In the genomic region with DNA sequence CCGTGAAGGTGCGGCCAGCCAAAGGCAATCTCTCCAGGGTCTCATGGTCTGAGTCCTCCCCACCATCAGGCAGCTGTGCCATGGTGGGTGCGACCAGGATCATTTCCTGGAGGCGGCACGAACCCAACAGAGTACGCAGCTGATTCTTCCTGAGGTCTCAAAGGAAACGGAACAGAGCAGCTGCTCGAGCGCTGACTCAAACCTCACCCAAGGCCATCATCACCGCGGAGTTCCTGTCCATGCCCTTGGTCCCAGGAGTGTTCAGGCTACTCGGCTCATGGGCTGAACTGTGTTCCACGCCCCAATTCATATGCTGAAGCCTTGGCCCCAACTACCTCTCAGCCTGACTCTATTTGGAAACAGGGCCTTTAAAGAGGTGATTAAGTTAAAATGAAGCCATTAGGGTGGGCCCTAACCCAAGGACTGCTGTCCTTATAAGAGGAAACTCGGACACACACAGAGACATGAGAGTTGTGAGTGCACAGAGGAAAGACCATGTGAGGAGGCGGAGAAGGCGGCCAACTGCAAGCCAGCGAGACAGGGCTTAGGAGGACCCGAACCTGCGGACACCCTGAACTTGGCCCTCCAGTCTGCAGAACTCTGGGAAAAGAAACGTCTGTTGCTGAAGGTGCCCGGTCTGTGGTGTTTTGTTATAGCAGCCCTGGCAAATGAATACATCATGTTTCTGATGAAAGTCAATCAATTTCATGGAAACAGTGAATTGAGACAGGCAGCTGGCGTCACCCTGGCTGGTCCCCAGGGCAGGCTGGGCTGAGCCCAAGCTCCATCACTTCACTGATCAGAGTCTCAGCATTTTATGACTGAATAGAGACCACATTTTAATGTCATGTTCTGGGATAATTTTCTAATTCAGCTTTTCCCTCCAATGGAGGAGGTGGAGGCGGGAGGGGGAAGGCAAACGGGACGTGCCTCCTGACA, we compare ENCODE assay signal across 1 cellular context.
TF ChIP-seq lines count a peak whose summit lies in the region.

No MANE protein-coding gene starts in this region.

TF ChIP-seq in HepG2, 621 proteins besides CTCF, POLR2A, EP300 and RAD21 (continued from another document and continues in another):
- no peak for TF ChIP-seq MNT (IDR thresholded peaks at IDR 0.05)
- TF ChIP-seq ZBTB7B (CRISPR knock-in tag; IDR thresholded peaks at IDR 0.05) = peak; percentile 33; the same call in 1 of the 2 replicates
- no peak for TF ChIP-seq ARID2 (CRISPR knock-in tag; IDR thresholded peaks at IDR 0.05; ENCODE audit: borderline replicate concordance)
- peak; percentile 64; the same call in 1 of the 2 replicates for TF ChIP-seq FOXO1 (CRISPR knock-in tag; IDR thresholded peaks at IDR 0.05)
- peak; percentile 28 for TF ChIP-seq PHF5A (CRISPR knock-in tag; IDR thresholded peaks at IDR 0.05; ENCODE audit: low read depth, unreplicated experiment)
- TF ChIP-seq, protein P1, sequence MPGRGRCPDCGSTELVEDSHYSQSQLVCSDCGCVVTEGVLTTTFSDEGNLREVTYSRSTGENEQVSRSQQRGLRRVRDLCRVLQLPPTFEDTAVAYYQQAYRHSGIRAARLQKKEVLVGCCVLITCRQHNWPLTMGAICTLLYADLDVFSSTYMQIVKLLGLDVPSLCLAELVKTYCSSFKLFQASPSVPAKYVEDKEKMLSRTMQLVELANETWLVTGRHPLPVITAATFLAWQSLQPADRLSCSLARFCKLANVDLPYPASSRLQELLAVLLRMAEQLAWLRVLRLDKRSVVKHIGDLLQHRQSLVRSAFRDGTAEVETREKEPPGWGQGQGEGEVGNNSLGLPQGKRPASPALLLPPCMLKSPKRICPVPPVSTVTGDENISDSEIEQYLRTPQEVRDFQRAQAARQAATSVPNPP (CRISPR knock-in tag; IDR thresholded peaks at IDR 0.05) = no peak
- no peak for TF ChIP-seq ZNF713 (CRISPR knock-in tag; IDR thresholded peaks at IDR 0.05)
- TF ChIP-seq TP53 (CRISPR knock-in tag; conservative IDR thresholded peaks at IDR 0.05) = no peak
- TF ChIP-seq NRL (CRISPR knock-in tag; IDR thresholded peaks at IDR 0.05; ENCODE audit: borderline replicate concordance) = no peak
- 0 out of 2 replicates have a peak, but pooled peaks have one; percentile 44 for TF ChIP-seq MZF1 (CRISPR knock-in tag; IDR thresholded peaks at IDR 0.05; ENCODE audit: borderline replicate concordance)
- TF ChIP-seq, protein P2, sequence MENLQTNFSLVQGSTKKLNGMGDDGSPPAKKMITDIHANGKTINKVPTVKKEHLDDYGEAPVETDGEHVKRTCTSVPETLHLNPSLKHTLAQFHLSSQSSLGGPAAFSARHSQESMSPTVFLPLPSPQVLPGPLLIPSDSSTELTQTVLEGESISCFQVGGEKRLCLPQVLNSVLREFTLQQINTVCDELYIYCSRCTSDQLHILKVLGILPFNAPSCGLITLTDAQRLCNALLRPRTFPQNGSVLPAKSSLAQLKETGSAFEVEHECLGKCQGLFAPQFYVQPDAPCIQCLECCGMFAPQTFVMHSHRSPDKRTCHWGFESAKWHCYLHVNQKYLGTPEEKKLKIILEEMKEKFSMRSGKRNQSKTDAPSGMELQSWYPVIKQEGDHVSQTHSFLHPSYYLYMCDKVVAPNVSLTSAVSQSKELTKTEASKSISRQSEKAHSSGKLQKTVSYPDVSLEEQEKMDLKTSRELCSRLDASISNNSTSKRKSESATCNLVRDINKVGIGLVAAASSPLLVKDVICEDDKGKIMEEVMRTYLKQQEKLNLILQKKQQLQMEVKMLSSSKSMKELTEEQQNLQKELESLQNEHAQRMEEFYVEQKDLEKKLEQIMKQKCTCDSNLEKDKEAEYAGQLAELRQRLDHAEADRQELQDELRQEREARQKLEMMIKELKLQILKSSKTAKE (CRISPR knock-in tag; IDR thresholded peaks at IDR 0.05; ENCODE audit: borderline replicate concordance) = no peak
- TF ChIP-seq ZNF503 (CRISPR knock-in tag; IDR thresholded peaks at IDR 0.05) = no peak
- no peak for TF ChIP-seq CCDC6 (CRISPR knock-in tag; IDR thresholded peaks at IDR 0.05)
- no peak for TF ChIP-seq ZNF576 (CRISPR knock-in tag; IDR thresholded peaks at IDR 0.05)
- 0 out of 2 replicates have a peak, but pooled peaks have one; percentile 31 for TF ChIP-seq GZF1 (CRISPR knock-in tag; IDR thresholded peaks at IDR 0.05)
- TF ChIP-seq HDAC2 (CRISPR knock-in tag; IDR thresholded peaks at IDR 0.05) = peak; percentile 60; the same call in 1 of the 2 replicates
- TF ChIP-seq ZNF12 (CRISPR knock-in tag; IDR thresholded peaks at IDR 0.05) = 0 out of 2 replicates have a peak, but pooled peaks have one; percentile 26
- TF ChIP-seq, protein P3, sequence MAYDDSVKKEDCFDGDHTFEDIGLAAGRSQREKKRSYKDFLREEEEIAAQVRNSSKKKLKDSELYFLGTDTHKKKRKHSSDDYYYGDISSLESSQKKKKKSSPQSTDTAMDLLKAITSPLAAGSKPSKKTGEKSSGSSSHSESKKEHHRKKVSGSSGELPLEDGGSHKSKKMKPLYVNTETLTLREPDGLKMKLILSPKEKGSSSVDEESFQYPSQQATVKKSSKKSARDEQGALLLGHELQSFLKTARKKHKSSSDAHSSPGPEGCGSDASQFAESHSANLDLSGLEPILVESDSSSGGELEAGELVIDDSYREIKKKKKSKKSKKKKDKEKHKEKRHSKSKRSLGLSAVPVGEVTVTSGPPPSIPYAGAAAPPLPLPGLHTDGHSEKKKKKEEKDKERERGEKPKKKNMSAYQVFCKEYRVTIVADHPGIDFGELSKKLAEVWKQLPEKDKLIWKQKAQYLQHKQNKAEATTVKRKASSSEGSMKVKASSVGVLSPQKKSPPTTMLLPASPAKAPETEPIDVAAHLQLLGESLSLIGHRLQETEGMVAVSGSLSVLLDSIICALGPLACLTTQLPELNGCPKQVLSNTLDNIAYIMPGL (CRISPR knock-in tag; IDR thresholded peaks at IDR 0.05; ENCODE audit: borderline replicate concordance in 1 of 2, low read depth in 1 of 2) = no peak; a peak in 1 of 4 replicates
- no peak for TF ChIP-seq ZNF549 (CRISPR knock-in tag; IDR thresholded peaks at IDR 0.05)
- TF ChIP-seq ZNF720 (CRISPR knock-in tag; IDR thresholded peaks at IDR 0.05) = no peak
- TF ChIP-seq ZNF556 (CRISPR knock-in tag; IDR thresholded peaks at IDR 0.05; ENCODE audit: borderline replicate concordance) = no peak
- TF ChIP-seq ZNF670 (CRISPR knock-in tag; IDR thresholded peaks at IDR 0.05; ENCODE audit: borderline replicate concordance) = peak; percentile 61; the same call in 1 of the 2 replicates
- TF ChIP-seq JUN (CRISPR knock-in tag; IDR thresholded peaks at IDR 0.05) = peak; percentile 47; the same call in 1 of the 2 replicates
- TF ChIP-seq NFRKB (IDR thresholded peaks at IDR 0.05) = no peak
- peak; percentile 46; the same call in 1 of the 2 replicates for TF ChIP-seq HMG20A (CRISPR knock-in tag; IDR thresholded peaks at IDR 0.05; ENCODE audit: borderline replicate concordance)
- no peak for TF ChIP-seq FOXK2 (IDR thresholded peaks at IDR 0.05)
- TF ChIP-seq, protein P4, sequence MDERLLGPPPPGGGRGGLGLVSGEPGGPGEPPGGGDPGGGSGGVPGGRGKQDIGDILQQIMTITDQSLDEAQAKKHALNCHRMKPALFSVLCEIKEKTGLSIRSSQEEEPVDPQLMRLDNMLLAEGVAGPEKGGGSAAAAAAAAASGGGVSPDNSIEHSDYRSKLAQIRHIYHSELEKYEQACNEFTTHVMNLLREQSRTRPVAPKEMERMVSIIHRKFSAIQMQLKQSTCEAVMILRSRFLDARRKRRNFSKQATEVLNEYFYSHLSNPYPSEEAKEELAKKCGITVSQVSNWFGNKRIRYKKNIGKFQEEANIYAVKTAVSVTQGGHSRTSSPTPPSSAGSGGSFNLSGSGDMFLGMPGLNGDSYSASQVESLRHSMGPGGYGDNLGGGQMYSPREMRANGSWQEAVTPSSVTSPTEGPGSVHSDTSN (CRISPR knock-in tag; IDR thresholded peaks at IDR 0.05) = no peak
- peak; percentile 24; the same call in 1 of the 2 replicates for TF ChIP-seq TAF1 (CRISPR knock-in tag; IDR thresholded peaks at IDR 0.05)
- no peak for TF ChIP-seq FOXK1 (CRISPR knock-in tag; IDR thresholded peaks at IDR 0.05; ENCODE audit: borderline replicate concordance, low read depth)
- 0 out of 2 replicates have a peak, but pooled peaks have one; percentile 54 for TF ChIP-seq ZXDC (CRISPR knock-in tag; IDR thresholded peaks at IDR 0.05)
- no peak for TF ChIP-seq ZNF569 (CRISPR knock-in tag; IDR thresholded peaks at IDR 0.05; ENCODE audit: borderline replicate concordance)
- no peak for TF ChIP-seq CHCHD3 (CRISPR knock-in tag; IDR thresholded peaks at IDR 0.05)
- TF ChIP-seq NONO (IDR thresholded peaks at IDR 0.05) = no peak
- TF ChIP-seq NONO (CRISPR knock-in tag; conservative IDR thresholded peaks at IDR 0.05) = no peak
- TF ChIP-seq, protein P5, sequence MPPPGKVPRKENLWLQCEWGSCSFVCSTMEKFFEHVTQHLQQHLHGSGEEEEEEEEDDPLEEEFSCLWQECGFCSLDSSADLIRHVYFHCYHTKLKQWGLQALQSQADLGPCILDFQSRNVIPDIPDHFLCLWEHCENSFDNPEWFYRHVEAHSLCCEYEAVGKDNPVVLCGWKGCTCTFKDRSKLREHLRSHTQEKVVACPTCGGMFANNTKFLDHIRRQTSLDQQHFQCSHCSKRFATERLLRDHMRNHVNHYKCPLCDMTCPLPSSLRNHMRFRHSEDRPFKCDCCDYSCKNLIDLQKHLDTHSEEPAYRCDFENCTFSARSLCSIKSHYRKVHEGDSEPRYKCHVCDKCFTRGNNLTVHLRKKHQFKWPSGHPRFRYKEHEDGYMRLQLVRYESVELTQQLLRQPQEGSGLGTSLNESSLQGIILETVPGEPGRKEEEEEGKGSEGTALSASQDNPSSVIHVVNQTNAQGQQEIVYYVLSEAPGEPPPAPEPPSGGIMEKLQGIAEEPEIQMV (CRISPR knock-in tag; IDR thresholded peaks at IDR 0.05; ENCODE audit: low read depth) = 0 out of 2 replicates have a peak, but pooled peaks have one; percentile 59
- no peak for TF ChIP-seq FOXP1 (IDR thresholded peaks at IDR 0.05)
- TF ChIP-seq FOXP1 (CRISPR knock-in tag; IDR thresholded peaks at IDR 0.05) = 0 out of 2 replicates have a peak, but pooled peaks have one; percentile 9
- TF ChIP-seq ZBTB4 (CRISPR knock-in tag; IDR thresholded peaks at IDR 0.05; ENCODE audit: borderline replicate concordance) = peak; percentile 68; the same call in 1 of the 2 replicates
- no peak for TF ChIP-seq ZNF382 (CRISPR knock-in tag; IDR thresholded peaks at IDR 0.05; ENCODE audit: borderline replicate concordance)
